15 cellular contexts compared by ENCODE assay signal in genomic region chr1:222105393-222105737, GRCh38.
DNase-seq lines count a peak whose midpoint lies in the region; ATAC-seq and TF ChIP-seq lines count a peak whose summit lies in the region.
"Had no signal": no experiment of that assay in that cellular context is flagged by ENCODE, and none has a peak within 500 bp of the region (broad histone marks: within the 10 kb centered on the region; RNA-seq: fewer than 3 reads in every experiment).

No MANE protein-coding gene starts in this region.

- no peaks in the 10 kb centered on the region for H3K36me3 Mint-ChIP-seq in activated naive CD8-positive, alpha-beta T cell treated with anti-CD3 and anti-CD28 coated beads, Interleukin-2, amount 50 U/mL, for 24 hours (ENCODE audit: low read depth)
- H3K36me3 Mint-ChIP-seq in activated naive CD8-positive, alpha-beta T cell treated with anti-CD3 and anti-CD28 coated beads for 36 hours: no peaks in the 10 kb centered on the region
- H3K36me3 Mint-ChIP-seq in osteocyte (ENCODE audit: unreplicated experiment) (no peaks in the 10 kb centered on the region), WTC11 (no peaks in the 10 kb centered on the region)

- no peaks in the 10 kb centered on the region for H3K9me3 ChIP-seq in body of pancreas

- no peaks in the 10 kb centered on the region for H3K4me1 Mint-ChIP-seq in activated naive CD8-positive, alpha-beta T cell treated with anti-CD3 and anti-CD28 coated beads, Interleukin-2, amount 50 U/mL, for 24 hours
- no peaks in the 10 kb centered on the region for H3K4me1 Mint-ChIP-seq in activated naive CD8-positive, alpha-beta T cell treated with anti-CD3 and anti-CD28 coated beads for 36 hours
- H3K4me1 Mint-ChIP-seq in osteocyte (ENCODE audit: unreplicated experiment): no peaks in the 10 kb centered on the region
- H3K4me1 Mint-ChIP-seq in WTC11: peaks cover 18% of the 10 kb centered on the region

- TF ChIP-seq POLR2A in body of pancreas (IDR thresholded peaks at IDR 0.05): no peak

- H3K36me3 ChIP-seq in body of pancreas (replicated peaks in 1 of 2; ENCODE audit: insufficient read depth in 1 of 2, low read depth in 2 of 2): no peaks in the 10 kb centered on the region

- H3K27me3 Mint-ChIP-seq in activated naive CD8-positive, alpha-beta T cell treated with anti-CD3 and anti-CD28 coated beads, Interleukin-2, amount 50 U/mL, for 24 hours: peaks cover 2% of the 10 kb centered on the region
- H3K27me3 Mint-ChIP-seq in activated naive CD8-positive, alpha-beta T cell treated with anti-CD3 and anti-CD28 coated beads for 36 hours: no peaks in the 10 kb centered on the region
- H3K27me3 Mint-ChIP-seq in osteocyte (ENCODE audit: unreplicated experiment) (peaks cover 7% of the 10 kb centered on the region), WTC11 (ENCODE audit: low read depth) (no peaks in the 10 kb centered on the region)
- H3K27me3 Mint-ChIP-seq: stimulated activated naive CD8-positive, alpha-beta T cell treated with anti-CD3 and anti-CD28 coated beads, Interleukin-15, Interleukin-2, amounts not matched to agents 100 ng/mL and 50 ng/mL, for 24 hours had no signal

- intact Hi-C loops in body of pancreas (cut with DNase I): no loop called here

- TF ChIP-seq CTCF in body of pancreas (IDR thresholded peaks at IDR 0.05) (peak in 1 of 7 experiments; percentile 25), osteocyte (IDR thresholded peaks at IDR 0.05) (no peak), WTC11 (IDR thresholded peaks at IDR 0.05) (no peak)

- no peak overlapping the region for H3K4me3 Mint-ChIP-seq in activated naive CD8-positive, alpha-beta T cell treated with anti-CD3 and anti-CD28 coated beads, Interleukin-2, amount 50 U/mL, for 24 hours
- H3K4me3 Mint-ChIP-seq in activated naive CD8-positive, alpha-beta T cell treated with anti-CD3 and anti-CD28 coated beads for 36 hours: no peak overlapping the region
- H3K4me3 Mint-ChIP-seq in osteocyte (ENCODE audit: unreplicated experiment): no peak overlapping the region
- no peak overlapping the region for H3K4me3 Mint-ChIP-seq in WTC11
- H3K4me3 Mint-ChIP-seq: stimulated activated naive CD8-positive, alpha-beta T cell treated with anti-CD3 and anti-CD28 coated beads, Interleukin-15, Interleukin-2, amounts not matched to agents 100 ng/mL and 50 ng/mL, for 24 hours; T-helper 1 cell treated with Interleukin-12 subunit alpha and Interleukin-12 subunit beta and Interleukin-4 antibody, amounts not matched to agents 30 μg/mL and 1 μg/mL, for 36 hours had no signal

- peak; percentile 9 for ATAC-seq in activated naive CD8-positive, alpha-beta T cell treated with anti-CD3 and anti-CD28 coated beads, Interleukin-2, amount 50 U/mL, for 24 hours
- ATAC-seq in HG02798 (IDR thresholded peaks at IDR 0.05; ENCODE audit: poor library complexity, unreplicated experiment) (peak; percentile 51), body of pancreas (peak; percentile 77), WTC11 (no peak), HG03571 (IDR thresholded peaks at IDR 0.05; ENCODE audit: unreplicated experiment) (no peak)

- no peak overlapping the region for H3K27ac ChIP-seq in body of pancreas
- H3K27ac ChIP-seq: epithelial cell of prostate had no signal

- no peaks in the 10 kb centered on the region for H3K4me1 ChIP-seq in body of pancreas

- 28 to 29% methylated on average over 1 of the region's 1 CpG for WGBS in body of pancreas, 2 donors

- H3K9me3 Mint-ChIP-seq in activated naive CD8-positive, alpha-beta T cell treated with anti-CD3 and anti-CD28 coated beads, Interleukin-2, amount 50 U/mL, for 24 hours: no peaks in the 10 kb centered on the region
- H3K9me3 Mint-ChIP-seq in activated naive CD8-positive, alpha-beta T cell treated with anti-CD3 and anti-CD28 coated beads for 36 hours: no peaks in the 10 kb centered on the region
- H3K9me3 Mint-ChIP-seq in osteocyte (ENCODE audit: unreplicated experiment) (no peaks in the 10 kb centered on the region), WTC11 (no peaks in the 10 kb centered on the region)
- H3K9me3 Mint-ChIP-seq: stimulated activated naive CD8-positive, alpha-beta T cell treated with anti-CD3 and anti-CD28 coated beads, Interleukin-15, Interleukin-2, amounts not matched to agents 100 ng/mL and 50 ng/mL, for 24 hours; T-helper 1 cell treated with Interleukin-12 subunit alpha and Interleukin-12 subunit beta and Interleukin-4 antibody, amounts not matched to agents 30 μg/mL and 1 μg/mL, for 36 hours had no signal

- POLR2A ChIA-PET in WTC11 (lab: Charles Lee): no interaction called here

- no peak for DNase-seq in activated naive CD8-positive, alpha-beta T cell treated with anti-CD3 and anti-CD28 coated beads, Interleukin-2, amount 50 U/mL, for 24 hours
- no peak for DNase-seq in activated naive CD8-positive, alpha-beta T cell treated with anti-CD3 and anti-CD28 coated beads for 36 hours
- DNase-seq in body of pancreas: peak; percentile 21 to 62 (median 40)
- peak; percentile 21 for DNase-seq in pons (ENCODE audit: low spot score)
- DNase-seq in osteocyte (ENCODE audit: extremely low spot score, unreplicated experiment): no peak
- no peak for DNase-seq in WTC11 (ENCODE audit: low spot score)
- DNase-seq: caudate nucleus; hypothalamus; mesenchymal stem cell; stimulated activated CD4-positive, alpha-beta T cell treated with anti-CD3 and anti-CD28 coated beads, Interleukin-4, amount 100 ng/mL, for 24 hours had no signal

- H3K4me3 ChIP-seq in body of pancreas: no peak overlapping the region

- no peaks in the 10 kb centered on the region for H3K27me3 ChIP-seq in body of pancreas

- CTCF ChIA-PET in WTC11 (lab: Charles Lee): interaction anchor here (1.0 to 2.4 kb wide), 3 partner anchors 10 to 66 kb away, joined by 3 to 9 read pairs (median 4); no protein-coding TSS in a partner anchor

- no peak overlapping the region for H3K27ac Mint-ChIP-seq in activated naive CD8-positive, alpha-beta T cell treated with anti-CD3 and anti-CD28 coated beads, Interleukin-2, amount 50 U/mL, for 24 hours
- no peak overlapping the region for H3K27ac Mint-ChIP-seq in activated naive CD8-positive, alpha-beta T cell treated with anti-CD3 and anti-CD28 coated beads for 36 hours
- H3K27ac Mint-ChIP-seq in osteocyte (ENCODE audit: unreplicated experiment) (no peak overlapping the region), WTC11 (no peak overlapping the region)
- H3K27ac Mint-ChIP-seq: stimulated activated naive CD8-positive, alpha-beta T cell treated with anti-CD3 and anti-CD28 coated beads, Interleukin-15, Interleukin-2, amounts not matched to agents 100 ng/mL and 50 ng/mL, for 24 hours; T-helper 1 cell treated with Interleukin-12 subunit alpha and Interleukin-12 subunit beta and Interleukin-4 antibody, amounts not matched to agents 30 μg/mL and 1 μg/mL, for 36 hours had no signal

TF ChIP-seq in WTC11, 78 proteins besides CTCF, POLR2A, EP300 and RAD21 (continues in another document):
- no peak for TF ChIP-seq ATF1 (CRISPR knock-in tag; IDR thresholded peaks at IDR 0.05)
- TF ChIP-seq IRF1 (CRISPR knock-in tag; IDR thresholded peaks at IDR 0.05): no peak
- TF ChIP-seq ZNF232 (CRISPR knock-in tag; IDR thresholded peaks at IDR 0.05): no peak
- no peak for TF ChIP-seq OVOL2 (CRISPR knock-in tag; IDR thresholded peaks at IDR 0.05; ENCODE audit: borderline replicate concordance)
- TF ChIP-seq FOXK1 (CRISPR knock-in tag; IDR thresholded peaks at IDR 0.05): no peak
- TF ChIP-seq NR3C1 (CRISPR knock-in tag; conservative IDR thresholded peaks at IDR 0.05; ENCODE audit: low read depth): no peak
- TF ChIP-seq ZNF281 (CRISPR knock-in tag; IDR thresholded peaks at IDR 0.05): no peak
- TF ChIP-seq CBFB (CRISPR knock-in tag; IDR thresholded peaks at IDR 0.05; ENCODE audit: low read depth): no peak
- TF ChIP-seq E2F1 (CRISPR knock-in tag; IDR thresholded peaks at IDR 0.05): no peak
- TF ChIP-seq TEAD4 (CRISPR knock-in tag; IDR thresholded peaks at IDR 0.05): no peak

Comparison
In these comparisons a context has a peak if more than half of its experiments do, and no peak if none do; other contexts are left out.
1. ATAC-seq: peak in activated naive CD8-positive, alpha-beta T cell treated with anti-CD3 and anti-CD28 coated beads, Interleukin-2, amount 50 U/mL, for 24 hours (single experiment), HG02798 (single experiment) and body of pancreas (single experiment); none in WTC11 (single experiment) and HG03571 (single experiment).
2. DNase-seq: peak in body of pancreas (4 of 4) and pons (single experiment); none in activated naive CD8-positive, alpha-beta T cell treated with anti-CD3 and anti-CD28 coated beads, Interleukin-2, amount 50 U/mL, for 24 hours (single experiment), activated naive CD8-positive, alpha-beta T cell treated with anti-CD3 and anti-CD28 coated beads for 36 hours (single experiment), osteocyte (single experiment) and WTC11 (single experiment).